In the genomic region with DNA sequence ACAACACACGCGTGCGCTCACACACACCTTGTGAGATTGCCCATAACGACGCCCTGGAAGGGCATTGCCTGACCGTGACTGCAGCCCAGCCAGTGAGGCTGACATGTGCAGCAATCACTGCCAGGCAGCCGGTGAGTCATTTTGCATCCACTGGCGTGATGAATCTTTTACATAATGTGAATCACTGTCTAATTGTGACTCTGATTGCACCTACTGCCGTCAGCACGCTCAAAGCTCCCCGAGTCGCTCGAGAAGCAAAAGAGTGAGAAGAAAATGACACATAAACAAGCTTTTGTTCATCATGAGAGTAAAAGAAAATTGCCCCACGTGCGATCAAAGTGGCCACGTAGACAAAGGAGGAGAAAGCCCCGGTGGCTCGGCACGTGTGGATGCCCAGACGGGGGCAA, we compare ENCODE assay signal across 9 cellular contexts.
DNase-seq lines count a peak whose midpoint lies in the region; ATAC-seq, FAIRE-seq and TF ChIP-seq lines count a peak whose summit lies in the region.
"Had no signal": no experiment of that assay in that cellular context is flagged by ENCODE, and none has a peak within 500 bp of the region (broad histone marks: within the 10 kb centered on the region; RNA-seq: fewer than 3 reads in every experiment).

No MANE protein-coding gene starts in this region.

- H2AFZ ChIP-seq in GM23248, result no peak overlapping the region
- no peak overlapping the region; the same call in 1 of the 2 replicates for H2AFZ ChIP-seq in OCI-LY3 (ENCODE audit: low read depth, low read length)
- H2AFZ ChIP-seq in neural cell (ENCODE audit: low read depth, low read length), result no peak overlapping the region

- H3K9ac ChIP-seq in GM23248 (no peak overlapping the region; the same call in 1 of the 2 replicates), OCI-LY3 (ENCODE audit: low read length) (peak overlapping the region; percentile 52), neural cell (ENCODE audit: low read length) (no peak overlapping the region)

- no peak overlapping the region for H3K4me3 ChIP-seq in GM06990 (replicated peaks; ENCODE audit: low read depth, low read length)
- no peak overlapping the region for H3K4me3 ChIP-seq in GM23248
- peak overlapping the region; percentile 67 for H3K4me3 ChIP-seq in OCI-LY3 (ENCODE audit: low read length)
- H3K4me3 ChIP-seq in neural cell (ENCODE audit: low read length), result peak overlapping the region; percentile 7
- H3K4me3 ChIP-seq in coronary artery, result no peak overlapping the region
- no peak overlapping the region for H3K4me3 ChIP-seq in pancreas

- in situ Hi-C loops in GM23248 (cut with MboI), result no loop called here

- H3K9me2 ChIP-seq in GM23248 (ENCODE audit: insufficient read depth), result no peaks in the 10 kb centered on the region
- H3K9me2 ChIP-seq in neural cell (ENCODE audit: insufficient read depth, low read length), result no peaks in the 10 kb centered on the region

- H3K4me3 Mint-ChIP-seq in effector memory CD8-positive, alpha-beta T cell, result no peak overlapping the region

- H3K79me2 ChIP-seq in GM23248 (ENCODE audit: insufficient read depth), result no peaks in the 10 kb centered on the region
- H3K79me2 ChIP-seq in OCI-LY3 (ENCODE audit: low read length), result no peaks in the 10 kb centered on the region
- no peaks in the 10 kb centered on the region for H3K79me2 ChIP-seq in neural cell (replicated peaks; ENCODE audit: insufficient read depth, low read length)

- H3K4me1 Mint-ChIP-seq in effector memory CD8-positive, alpha-beta T cell (ENCODE audit: low read depth in 2 of 2), result peaks cover 2 to 3% of the 10 kb centered on the region in 2 donors

- peaks cover 55 to 74% of the 10 kb centered on the region in 2 donors for H3K27me3 Mint-ChIP-seq in effector memory CD8-positive, alpha-beta T cell

- H3K27ac ChIP-seq in GM23248 (no peak overlapping the region), OCI-LY3 (ENCODE audit: low read length) (peak overlapping the region; percentile 99), neural cell (ENCODE audit: low read length) (peak overlapping the region; percentile 43), coronary artery (no peak overlapping the region), pancreas (no peak overlapping the region)

- H3K4me1 ChIP-seq in GM23248 (ENCODE audit: insufficient read depth) (no peaks in the 10 kb centered on the region), OCI-LY3 (ENCODE audit: low read length) (peaks cover 48% of the 10 kb centered on the region), pancreas (peaks cover 0 to 5% (median 3%) of the 10 kb centered on the region in 3 donors)

- H3K27me3 ChIP-seq in GM06990 (replicated peaks; ENCODE audit: control insufficient read depth, insufficient read depth, low read length) (peaks cover 3% of the 10 kb centered on the region), GM23248 (replicated peaks; ENCODE audit: insufficient read depth) (no peaks in the 10 kb centered on the region; the same call in 1 of the 2 replicates), OCI-LY3 (ENCODE audit: low read depth, low read length) (no peaks in the 10 kb centered on the region), neural cell (ENCODE audit: insufficient read depth, low read depth, low read length) (no peaks in the 10 kb centered on the region), pancreas (no peaks in the 10 kb centered on the region)

- H3K4me2 ChIP-seq in GM23248 (ENCODE audit: unreplicated experiment), result no peak overlapping the region
- H3K4me2 ChIP-seq in OCI-LY3 (ENCODE audit: low read length), result peak overlapping the region; percentile 77
- H3K4me2 ChIP-seq in neural cell (ENCODE audit: low read length), result no peak overlapping the region

- H3K36me3 ChIP-seq in GM06990 (ENCODE audit: control insufficient read depth, insufficient read depth, low read length), result no peaks in the 10 kb centered on the region
- no peaks in the 10 kb centered on the region for H3K36me3 ChIP-seq in GM23248 (ENCODE audit: low read depth)
- no peaks in the 10 kb centered on the region for H3K36me3 ChIP-seq in OCI-LY3 (replicated peaks; ENCODE audit: low read depth, low read length)
- no peaks in the 10 kb centered on the region for H3K36me3 ChIP-seq in neural cell (ENCODE audit: insufficient read depth, low read length)
- H3K36me3 ChIP-seq in pancreas, result no peaks in the 10 kb centered on the region

- 53 to 54% methylated on average over 20 of the region's 20 CpGs for WGBS in GM23248 (ENCODE audit: low coverage in 1 of 2, low lambda C conversion rate in 2 of 2, missing lambda C conversion rate in 2 of 2), 2 experiments
- 78 to 81% methylated on average over 20 of the region's 20 CpGs for WGBS in pancreas, 2 donors

- peak; percentile 32 for DNase-seq in GM06990 (ENCODE audit: extremely low read depth, insufficient read length)
- DNase-seq in GM23248, result peak; percentile 89
- no peak for DNase-seq in coronary artery (ENCODE audit: low spot score)
- DNase-seq in foreskin melanocyte, result no peak
- DNase-seq in effector memory CD8-positive, alpha-beta T cell, result no peak
- no peak for DNase-seq in pancreas

- H3K36me3 Mint-ChIP-seq in effector memory CD8-positive, alpha-beta T cell (ENCODE audit: insufficient read depth), result no peaks in the 10 kb centered on the region

- TF ChIP-seq RAD21 in neural cell (conservative IDR thresholded peaks at IDR 0.05), result no peak

- no peak for FAIRE-seq in pancreas (lab: Jason Lieb, UNC)
- FAIRE-seq: endothelial cell of umbilical vein had no signal

- ATAC-seq in effector memory CD8-positive, alpha-beta T cell (replicated peaks), result no peak
- ATAC-seq in pancreas, result no peak

- intact Hi-C loops in pancreas (cut with DNase I), result no loop called here

- H3K9me3 Mint-ChIP-seq in effector memory CD8-positive, alpha-beta T cell, result no peaks in the 10 kb centered on the region

- H3F3A ChIP-seq in GM23248 (ENCODE audit: insufficient read depth) (no peaks in the 10 kb centered on the region), neural cell (ENCODE audit: insufficient read depth, low read length, poor library complexity, severe bottlenecking) (peaks cover 4% of the 10 kb centered on the region)

- H3K27ac Mint-ChIP-seq in effector memory CD8-positive, alpha-beta T cell, result no peak overlapping the region

- H3K9me3 ChIP-seq in GM23248 (ENCODE audit: low read depth) (no peaks in the 10 kb centered on the region), OCI-LY3 (ENCODE audit: insufficient read depth, low read length) (no peaks in the 10 kb centered on the region), neural cell (ENCODE audit: low read length) (no peaks in the 10 kb centered on the region), pancreas (no peaks in the 10 kb centered on the region)

- no peaks in the 10 kb centered on the region for H4K20me1 ChIP-seq in GM23248 (ENCODE audit: insufficient read depth)
- H4K20me1 ChIP-seq in OCI-LY3 (ENCODE audit: insufficient read depth, low read length), result no peaks in the 10 kb centered on the region
- H4K20me1 ChIP-seq in neural cell (ENCODE audit: insufficient read depth), result no peaks in the 10 kb centered on the region

- no peak for TF ChIP-seq CTCF in GM06990 (IDR thresholded peaks at IDR 0.05; ENCODE audit: insufficient read depth, low read length, poor library complexity, severe bottlenecking)
- no peak for TF ChIP-seq CTCF in OCI-LY3 (IDR thresholded peaks at IDR 0.05; ENCODE audit: low read depth, low read length)
- TF ChIP-seq CTCF in neural cell (IDR thresholded peaks at IDR 0.05; ENCODE audit: poor library complexity, severe bottlenecking), result no peak
- TF ChIP-seq CTCF in coronary artery (IDR thresholded peaks at IDR 0.05), result no peak
- no peak for TF ChIP-seq CTCF in pancreas (IDR thresholded peaks at IDR 0.05)

- TF ChIP-seq EP300 in neural cell (conservative IDR thresholded peaks at IDR 0.05; ENCODE audit: poor library complexity, severe bottlenecking), result peak; percentile 62

TF ChIP-seq in neural cell, 6 proteins besides CTCF, POLR2A, EP300 and RAD21:
- TF ChIP-seq EZH2 (IDR thresholded peaks at IDR 0.05; ENCODE audit: borderline replicate concordance, insufficient read depth, low read length, poor library complexity, severe bottlenecking) (no peak), TAF1 (IDR thresholded peaks at IDR 0.05; ENCODE audit: low read depth) (no peak), MXI1 (conservative IDR thresholded peaks at IDR 0.05; ENCODE audit: poor library complexity, severe bottlenecking) (no peak), SMC3 (conservative IDR thresholded peaks at IDR 0.05; ENCODE audit: poor library complexity) (no peak), POLR2AphosphoS5 (IDR thresholded peaks at IDR 0.05) (no peak)
- TF ChIP-seq, protein P1, sequence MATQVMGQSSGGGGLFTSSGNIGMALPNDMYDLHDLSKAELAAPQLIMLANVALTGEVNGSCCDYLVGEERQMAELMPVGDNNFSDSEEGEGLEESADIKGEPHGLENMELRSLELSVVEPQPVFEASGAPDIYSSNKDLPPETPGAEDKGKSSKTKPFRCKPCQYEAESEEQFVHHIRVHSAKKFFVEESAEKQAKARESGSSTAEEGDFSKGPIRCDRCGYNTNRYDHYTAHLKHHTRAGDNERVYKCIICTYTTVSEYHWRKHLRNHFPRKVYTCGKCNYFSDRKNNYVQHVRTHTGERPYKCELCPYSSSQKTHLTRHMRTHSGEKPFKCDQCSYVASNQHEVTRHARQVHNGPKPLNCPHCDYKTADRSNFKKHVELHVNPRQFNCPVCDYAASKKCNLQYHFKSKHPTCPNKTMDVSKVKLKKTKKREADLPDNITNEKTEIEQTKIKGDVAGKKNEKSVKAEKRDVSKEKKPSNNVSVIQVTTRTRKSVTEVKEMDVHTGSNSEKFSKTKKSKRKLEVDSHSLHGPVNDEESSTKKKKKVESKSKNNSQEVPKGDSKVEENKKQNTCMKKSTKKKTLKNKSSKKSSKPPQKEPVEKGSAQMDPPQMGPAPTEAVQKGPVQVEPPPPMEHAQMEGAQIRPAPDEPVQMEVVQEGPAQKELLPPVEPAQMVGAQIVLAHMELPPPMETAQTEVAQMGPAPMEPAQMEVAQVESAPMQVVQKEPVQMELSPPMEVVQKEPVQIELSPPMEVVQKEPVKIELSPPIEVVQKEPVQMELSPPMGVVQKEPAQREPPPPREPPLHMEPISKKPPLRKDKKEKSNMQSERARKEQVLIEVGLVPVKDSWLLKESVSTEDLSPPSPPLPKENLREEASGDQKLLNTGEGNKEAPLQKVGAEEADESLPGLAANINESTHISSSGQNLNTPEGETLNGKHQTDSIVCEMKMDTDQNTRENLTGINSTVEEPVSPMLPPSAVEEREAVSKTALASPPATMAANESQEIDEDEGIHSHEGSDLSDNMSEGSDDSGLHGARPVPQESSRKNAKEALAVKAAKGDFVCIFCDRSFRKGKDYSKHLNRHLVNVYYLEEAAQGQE (IDR thresholded peaks at IDR 0.05; ENCODE audit: borderline replicate concordance), result no peak

Comparison
In these comparisons a context has a peak if more than half of its experiments do, and no peak if none do; other contexts are left out.
1. DNase-seq: peak in GM06990 (single experiment) and GM23248 (single experiment); none in coronary artery (single experiment), foreskin melanocyte (single experiment), effector memory CD8-positive, alpha-beta T cell (0 of 3) and pancreas (0 of 6).
2. H3K4me3 ChIP-seq: peak in OCI-LY3 (single experiment) and neural cell (single experiment); none in GM06990 (single experiment), GM23248 (single experiment), coronary artery (single experiment) and pancreas (0 of 4).
3. H3K27ac ChIP-seq: peak in OCI-LY3 (single experiment) and neural cell (single experiment); none in GM23248 (single experiment), coronary artery (0 of 2) and pancreas (0 of 4).